In genomic region chr3:195849322-195850074, GRCh38 we compare ENCODE assay signal across 13 cellular contexts. TPM values are rescaled to one million over a fixed set of nuclear protein-coding genes. Genes with fewer than 3 reads are reported as not detected.
A peak's percentile ranks its signal among the peaks of the same experiment; 100 is the strongest.
DNase-seq lines count a peak whose midpoint lies in the region; ATAC-seq, FAIRE-seq and TF ChIP-seq lines count a peak whose summit lies in the region.
"Had no signal": no experiment of that assay in that cellular context is flagged by ENCODE, and none has a peak within 500 bp of the region (broad histone marks: within the 10 kb centered on the region; RNA-seq: fewer than 3 reads in every experiment).

No MANE protein-coding gene starts in this region.

- peak overlapping the region in 3 of 7 donors; percentile 39 to 50 (median 45) for H3K4me3 Mint-ChIP-seq in CD8-positive, alpha-beta memory T cell
- no peak overlapping the region for H3K4me3 Mint-ChIP-seq in endothelial cell (ENCODE audit: unreplicated experiment)
- H3K4me3 Mint-ChIP-seq: activated B cell treated with CpG ODN at 0.5 μM for 24 hours had no signal

- H3K36me3 Mint-ChIP-seq in CD8-positive, alpha-beta memory T cell = no peaks in the 10 kb centered on the region
- no peaks in the 10 kb centered on the region for H3K36me3 Mint-ChIP-seq in endothelial cell (ENCODE audit: low read depth, unreplicated experiment)

- no peak for FAIRE-seq in small intestine (lab: Jason Lieb, UNC)

- WGBS in small intestine, 3 donors = 58 to 85% (median 69%) methylated on average over 53 of the region's 53 CpGs

- no peaks in the 10 kb centered on the region for H3K36me3 ChIP-seq in CD8-positive, alpha-beta memory T cell (ENCODE audit: insufficient read depth, low read length)
- no peaks in the 10 kb centered on the region for H3K36me3 ChIP-seq in WERI-Rb-1
- H3K36me3 ChIP-seq in mucosa of descending colon (ENCODE audit: low read depth) = no peaks in the 10 kb centered on the region
- no peaks in the 10 kb centered on the region for H3K36me3 ChIP-seq in small intestine (ENCODE audit: control insufficient read depth in 2 of 2, insufficient read depth in 2 of 2, low read length in 2 of 2)
- H3K36me3 ChIP-seq: ovary had no signal

- POLR2A ChIA-PET in CD8-positive, alpha-beta memory T cell (lab: Charles Lee) = no interaction called here

- no peak for TF ChIP-seq CTCF in GM13976 (IDR thresholded peaks at IDR 0.05; ENCODE audit: borderline replicate concordance, control extremely low read depth, extremely low read depth, insufficient read depth, missing control alignments)
- peak; percentile 66 for TF ChIP-seq CTCF in WERI-Rb-1 (IDR thresholded peaks at IDR 0.05; ENCODE audit: low read depth, low read length)
- TF ChIP-seq CTCF in mucosa of descending colon (IDR thresholded peaks at IDR 0.05) = no peak
- TF ChIP-seq CTCF in endothelial cell (IDR thresholded peaks at IDR 0.05; ENCODE audit: unreplicated experiment) = no peak

- no peaks in the 10 kb centered on the region for H3K9me3 ChIP-seq in CD8-positive, alpha-beta memory T cell (ENCODE audit: low read length)
- H3K9me3 ChIP-seq in WERI-Rb-1 (ENCODE audit: severe bottlenecking) (no peaks in the 10 kb centered on the region), mucosa of descending colon (no peaks in the 10 kb centered on the region), small intestine (ENCODE audit: control insufficient read depth, low read depth) (no peaks in the 10 kb centered on the region)
- H3K9me3 ChIP-seq: ovary had no signal

- CTCF ChIA-PET in CD8-positive, alpha-beta memory T cell (lab: Charles Lee) = interaction anchor here (0.6 to 3.9 kb wide), 25 partner anchors 8 to 1162 kb away, joined by 3 to 20 read pairs (median 4); partner anchors contain the start of genes TNK2 and XXYLT1

- H3K27ac ChIP-seq in CD8-positive, alpha-beta memory T cell (ENCODE audit: low read depth, low read length) = no peak overlapping the region
- H3K27ac ChIP-seq in WERI-Rb-1 = no peak overlapping the region
- H3K27ac ChIP-seq in small intestine (ENCODE audit: low read depth in 1 of 2, low read length in 1 of 2) = peak overlapping the region in 1 of 2 donors; percentile 52
- H3K27ac ChIP-seq: ovary had no signal

- H3K9me3 Mint-ChIP-seq in CD8-positive, alpha-beta memory T cell = peaks cover 0 to 2% (median 0%) of the 10 kb centered on the region in 5 donors
- no peaks in the 10 kb centered on the region for H3K9me3 Mint-ChIP-seq in endothelial cell (ENCODE audit: unreplicated experiment)
- H3K9me3 Mint-ChIP-seq: activated B cell treated with CpG ODN at 0.5 μM for 24 hours had no signal

- intact Hi-C loops in mucosa of descending colon (cut with DNase I, micrococcal nuclease) = no loop called here

- H3K4me1 ChIP-seq in CD8-positive, alpha-beta memory T cell (ENCODE audit: insufficient read depth, low read length) = peaks cover 6% of the 10 kb centered on the region
- peaks cover 3% of the 10 kb centered on the region for H3K4me1 ChIP-seq in mucosa of descending colon (ENCODE audit: low read depth)
- H3K4me1 ChIP-seq in small intestine (ENCODE audit: control insufficient read depth in 2 of 2, insufficient read depth in 1 of 2, low read depth in 1 of 2, low read length in 1 of 2) = peaks cover 0 to 2% of the 10 kb centered on the region in 2 donors

- no peaks in the 10 kb centered on the region for H3K27me3 ChIP-seq in CD8-positive, alpha-beta memory T cell (ENCODE audit: insufficient read depth, low read length, poor library complexity, severe bottlenecking)
- no peaks in the 10 kb centered on the region for H3K27me3 ChIP-seq in WERI-Rb-1 (ENCODE audit: insufficient read depth, low read depth, severe bottlenecking)
- no peaks in the 10 kb centered on the region for H3K27me3 ChIP-seq in small intestine (ENCODE audit: control insufficient read depth in 2 of 2, insufficient read depth in 2 of 2, low read length in 2 of 2)
- H3K27me3 ChIP-seq: ovary had no signal

- H3K4me3 ChIP-seq in CD8-positive, alpha-beta memory T cell (ENCODE audit: low read length) = no peak overlapping the region
- no peak overlapping the region for H3K4me3 ChIP-seq in WERI-Rb-1 (ENCODE audit: low read depth, low read length)
- H3K4me3 ChIP-seq in mucosa of descending colon = no peak overlapping the region
- H3K4me3 ChIP-seq in small intestine (ENCODE audit: low read depth in 1 of 2, low read length in 2 of 2) = no peak overlapping the region
- H3K4me3 ChIP-seq: ovary had no signal

- peaks cover 2 to 11% of the 10 kb centered on the region in 2 donors for H3K27me3 Mint-ChIP-seq in CD8-positive, alpha-beta memory T cell
- H3K27me3 Mint-ChIP-seq in endothelial cell (ENCODE audit: unreplicated experiment) = peaks cover 3% of the 10 kb centered on the region

- peak in 3 of 5 donors; percentile 62 to 68 (median 66) for DNase-seq in CD8-positive, alpha-beta memory T cell
- DNase-seq in GM13976 (ENCODE audit: low spot score) = peak; percentile 44
- DNase-seq in WERI-Rb-1 = peak; percentile 44
- peak; percentile 47 to 83 (median 74) for DNase-seq in mucosa of descending colon
- DNase-seq in endothelial cell (ENCODE audit: low spot score) = no peak
- no peak for DNase-seq in HCEC 1CT
- no peak for DNase-seq in small intestine
- DNase-seq: activated B cell treated with CpG ODN at 0.5 μM for 24 hours, cerebellar nuclear complex had no signal

- peaks cover 9 to 17% (median 9%) of the 10 kb centered on the region in 3 donors for H3K4me1 Mint-ChIP-seq in CD8-positive, alpha-beta memory T cell
- peaks cover 11% of the 10 kb centered on the region for H3K4me1 Mint-ChIP-seq in endothelial cell (ENCODE audit: unreplicated experiment)

- ATAC-seq in mucosa of descending colon = peak; percentile 84
- no peak for ATAC-seq in GM19035 (IDR thresholded peaks at IDR 0.05; ENCODE audit: unreplicated experiment)

- no peak overlapping the region for H3K27ac Mint-ChIP-seq in CD8-positive, alpha-beta memory T cell
- no peak overlapping the region for H3K27ac Mint-ChIP-seq in endothelial cell (ENCODE audit: unreplicated experiment)
- H3K27ac Mint-ChIP-seq: activated B cell treated with CpG ODN at 0.5 μM for 24 hours had no signal

- in situ Hi-C loops in GM13976 (cut with MboI; ENCODE audit: low sequenced_read_pairs, unreplicated experiment) = no loop called here

RNA-seq across cellular contexts. Expression of gene MUC4, which starts 37.8 kb away (rescaled TPM):
- total RNA-seq in CD8-positive, alpha-beta memory T cell = under 1 TPM; 0.24 to 0.35 TPM
- not detected for polyA plus RNA-seq in CD8-positive, alpha-beta memory T cell
- total RNA-seq in mucosa of descending colon (100 to 1,000 TPM; 170 to 415 (median 318) TPM), endothelial cell (ENCODE audit: unreplicated experiment) (0.05 TPM)
- 1 to 10 TPM in 1 of 3 donors, under 1 TPM in 2; under 0.01 to 3.8 (median 0.27) TPM for polyA plus RNA-seq in small intestine
- total RNA-seq: liver, SK-MEL-5 had no signal
- polyA plus RNA-seq: liver had no signal

RNA-seq across cellular contexts. Expression of gene TNK2, which starts 58.9 kb away (rescaled TPM):
- 10 to 100 TPM; 71.4 to 74.5 TPM for total RNA-seq in CD8-positive, alpha-beta memory T cell
- 4.7 TPM for polyA plus RNA-seq in CD8-positive, alpha-beta memory T cell
- 10 to 100 TPM; 16.8 to 61.1 (median 28.0) TPM for total RNA-seq in mucosa of descending colon
- 135 TPM for total RNA-seq in endothelial cell (ENCODE audit: unreplicated experiment)
- 10 to 100 TPM in 2 of 3 donors, 1 to 10 TPM in 1; 6.7 to 17.8 (median 14.6) TPM for polyA plus RNA-seq in small intestine

Comparison
In these comparisons a context has a peak if more than half of its experiments do, and no peak if none do; other contexts are left out.
1. DNase-seq: peak in CD8-positive, alpha-beta memory T cell (3 of 5), GM13976 (single experiment), WERI-Rb-1 (single experiment) and mucosa of descending colon (3 of 3); none in endothelial cell (single experiment), HCEC 1CT (single experiment) and small intestine (single experiment).
2. RNA of gene MUC4, which starts 37.8 kb away (total RNA-seq): 170 to 415 TPM in mucosa of descending colon; 0.24 to 0.35 TPM in CD8-positive, alpha-beta memory T cell and 0.05 TPM in endothelial cell (single experiment); every median in the first group is over 100 times any median in the second.